Comparison of ENCODE assay signal across 8 cellular contexts in genomic region chr5:96256795-96257470, GRCh38.
DNase-seq lines count a peak whose midpoint lies in the region; ATAC-seq, FAIRE-seq and TF ChIP-seq lines count a peak whose summit lies in the region.

No MANE protein-coding gene starts in this region.

- SMC1A ChIA-PET in GM12878 (lab: Charles Lee; ENCODE audit: uncharacterized antibody, unreplicated experiment): no interaction called here

- H3K9ac ChIP-seq in GM12878 (ENCODE audit: control insufficient read depth, insufficient read depth, low read length) (no peak overlapping the region), smooth muscle cell (ENCODE audit: low read depth) (no peak overlapping the region)

- 20% methylated on average over 5 of the region's 5 CpGs for WGBS in GM12878 (ENCODE audit: insufficient coverage, insufficient replicate concordance, low lambda C conversion rate, missing lambda C conversion rate)
- 34% methylated on average over 5 of the region's 5 CpGs for WGBS in smooth muscle cell (ENCODE audit: low lambda C conversion rate)

- H3K9me3 Mint-ChIP-seq in activated CD8-positive, alpha-beta T cell treated with anti-CD3 and anti-CD28 coated beads for 36 hours: no peaks in the 10 kb centered on the region
- no peaks in the 10 kb centered on the region for H3K9me3 Mint-ChIP-seq in activated CD8-positive, alpha-beta T cell treated with anti-CD3 and anti-CD28 coated beads, Interleukin-2, amount 10 ng/mL, durations not matched to agents 7 days and 5 days (ENCODE audit: insufficient read depth)

- H3F3A ChIP-seq in smooth muscle cell (ENCODE audit: low read depth): peaks cover 12% of the 10 kb centered on the region

- BruUV-seq in GM12878 (replicated peaks; lab: Mats Ljungman, UMichigan): no TSS peak

- TF ChIP-seq CTCF in activated CD8-positive, alpha-beta T cell treated with anti-CD3 and anti-CD28 coated beads for 36 hours (IDR thresholded peaks at IDR 0.05): no peak
- TF ChIP-seq CTCF in GM12878 (IDR thresholded peaks at IDR 0.05 in 2 of 3, conservative IDR thresholded peaks at IDR 0.05 in 1 of 3; ENCODE audit: control insufficient read depth in 2 of 3, extremely low read depth in 1 of 3, insufficient read depth in 1 of 3, low read depth in 3 of 3, low read length in 3 of 3) (peak in 2 of 3 experiments; percentile 22 to 29; a peak in 3 of 6 replicates), smooth muscle cell (IDR thresholded peaks at IDR 0.05; ENCODE audit: borderline replicate concordance, insufficient read depth, poor library complexity, severe bottlenecking) (no peak)

- CTCF ChIA-PET in activated CD8-positive, alpha-beta T cell treated with anti-CD3 and anti-CD28 coated beads for 36 hours (lab: Charles Lee): no interaction called here
- CTCF ChIA-PET in activated CD8-positive, alpha-beta T cell treated with anti-CD3 and anti-CD28 coated beads, Interleukin-2, amount 10 ng/mL, durations not matched to agents 7 days and 5 days (lab: Charles Lee): no interaction called here
- CTCF ChIA-PET in GM12878 (lab: Yijun Ruan, JAX): no interaction called here

- H3K27me3 ChIP-seq in GM12878 (replicated peaks in 1 of 2; ENCODE audit: control insufficient read depth in 2 of 2, insufficient read depth in 2 of 2, low read length in 1 of 2): no peaks in the 10 kb centered on the region
- no peaks in the 10 kb centered on the region for H3K27me3 ChIP-seq in smooth muscle cell (ENCODE audit: low read depth)

- H3K36me3 ChIP-seq in GM12878 (ENCODE audit: control insufficient read depth in 2 of 2, insufficient read depth in 2 of 2, low read length in 1 of 2) (no peaks in the 10 kb centered on the region), smooth muscle cell (ENCODE audit: low read depth) (no peaks in the 10 kb centered on the region)

- no peak overlapping the region for H3K4me3 ChIP-seq in GM12878
- no peak overlapping the region for H3K4me3 ChIP-seq in smooth muscle cell

- no peaks in the 10 kb centered on the region for H3K36me3 Mint-ChIP-seq in activated CD8-positive, alpha-beta T cell treated with anti-CD3 and anti-CD28 coated beads for 36 hours (ENCODE audit: low read depth)
- no peaks in the 10 kb centered on the region for H3K36me3 Mint-ChIP-seq in activated CD8-positive, alpha-beta T cell treated with anti-CD3 and anti-CD28 coated beads, Interleukin-2, amount 10 ng/mL, durations not matched to agents 7 days and 5 days (ENCODE audit: low read depth)

- peak; percentile 7 for DNase-seq in activated CD8-positive, alpha-beta T cell treated with anti-CD3 and anti-CD28 coated beads for 36 hours
- DNase-seq in activated CD8-positive, alpha-beta T cell treated with anti-CD3 and anti-CD28 coated beads, Interleukin-2, amount 10 ng/mL, durations not matched to agents 7 days and 5 days: no peak
- DNase-seq in HS-5 (ENCODE audit: low read depth): peak; percentile 75
- DNase-seq in GM12878 (ENCODE audit: low read depth, low spot score): no peak
- no peak for DNase-seq in smooth muscle cell (lab: John Stamatoyannopoulos, UW; ENCODE audit: unreplicated experiment)
- DNase-seq in SW480 (ENCODE audit: low spot score): no peak
- no peak for DNase-seq in activated gamma-delta T cell treated with Interleukin-2 at 50 U/mL for 16 hours

- POLR2A ChIA-PET in activated CD8-positive, alpha-beta T cell treated with anti-CD3 and anti-CD28 coated beads for 36 hours (lab: Charles Lee): no interaction called here
- POLR2A ChIA-PET in activated CD8-positive, alpha-beta T cell treated with anti-CD3 and anti-CD28 coated beads, Interleukin-2, amount 10 ng/mL, durations not matched to agents 7 days and 5 days (lab: Charles Lee): no interaction called here
- POLR2A ChIA-PET in GM12878 (lab: Charles Lee): no interaction called here

- TF ChIP-seq POLR2A in GM12878 (IDR thresholded peaks at IDR 0.05; ENCODE audit: low read depth, low read length): no peak

- H3K4me1 Mint-ChIP-seq in activated CD8-positive, alpha-beta T cell treated with anti-CD3 and anti-CD28 coated beads for 36 hours (ENCODE audit: low read depth): no peaks in the 10 kb centered on the region
- no peaks in the 10 kb centered on the region for H3K4me1 Mint-ChIP-seq in activated CD8-positive, alpha-beta T cell treated with anti-CD3 and anti-CD28 coated beads, Interleukin-2, amount 10 ng/mL, durations not matched to agents 7 days and 5 days (ENCODE audit: low read depth)

- H3K27ac Mint-ChIP-seq in activated CD8-positive, alpha-beta T cell treated with anti-CD3 and anti-CD28 coated beads for 36 hours: no peak overlapping the region
- no peak overlapping the region for H3K27ac Mint-ChIP-seq in activated CD8-positive, alpha-beta T cell treated with anti-CD3 and anti-CD28 coated beads, Interleukin-2, amount 10 ng/mL, durations not matched to agents 7 days and 5 days

- H3K9me3 ChIP-seq in GM12878 (replicated peaks; ENCODE audit: control insufficient read depth, insufficient read depth, low read length) (no peaks in the 10 kb centered on the region), smooth muscle cell (replicated peaks; ENCODE audit: low read depth) (no peaks in the 10 kb centered on the region)

- H3K4me1 ChIP-seq in GM12878 (ENCODE audit: control insufficient read depth, insufficient read depth, low read length) (no peaks in the 10 kb centered on the region; the same call in none of the 2 replicates), smooth muscle cell (ENCODE audit: low read depth) (peaks cover 7% of the 10 kb centered on the region)

- H3K27me3 Mint-ChIP-seq in activated CD8-positive, alpha-beta T cell treated with anti-CD3 and anti-CD28 coated beads for 36 hours: peaks cover 4% of the 10 kb centered on the region
- H3K27me3 Mint-ChIP-seq in activated CD8-positive, alpha-beta T cell treated with anti-CD3 and anti-CD28 coated beads, Interleukin-2, amount 10 ng/mL, durations not matched to agents 7 days and 5 days (ENCODE audit: low read depth): peaks cover 2% of the 10 kb centered on the region

- in situ Hi-C loops in GM12878 (cut with MboI): no loop called here

- H2AFZ ChIP-seq in GM12878 (ENCODE audit: control insufficient read depth, low read depth, low read length) (no peak overlapping the region; the same call in 1 of the 2 replicates), smooth muscle cell (ENCODE audit: low read depth) (no peak overlapping the region)

- H3K4me3 Mint-ChIP-seq in activated CD8-positive, alpha-beta T cell treated with anti-CD3 and anti-CD28 coated beads for 36 hours: no peak overlapping the region
- no peak overlapping the region for H3K4me3 Mint-ChIP-seq in activated CD8-positive, alpha-beta T cell treated with anti-CD3 and anti-CD28 coated beads, Interleukin-2, amount 10 ng/mL, durations not matched to agents 7 days and 5 days

- H3K79me2 ChIP-seq in GM12878 (ENCODE audit: control insufficient read depth, insufficient read depth, low read length) (no peaks in the 10 kb centered on the region), smooth muscle cell (ENCODE audit: low read depth) (no peaks in the 10 kb centered on the region)

- H3K4me2 ChIP-seq in GM12878 (ENCODE audit: control insufficient read depth, insufficient read depth) (no peak overlapping the region), smooth muscle cell (peak overlapping the region; percentile 22)

- intact Hi-C loops in activated CD8-positive, alpha-beta T cell treated with anti-CD3 and anti-CD28 coated beads for 36 hours (cut with micrococcal nuclease): no loop called here
- intact Hi-C loops in GM12878 (cut with micrococcal nuclease; ENCODE audit: unreplicated experiment): no loop called here

- no peak overlapping the region for H3K27ac ChIP-seq in GM12878 (ENCODE audit: control insufficient read depth, insufficient read depth)
- H3K27ac ChIP-seq in smooth muscle cell (ENCODE audit: low read depth): peak overlapping the region; percentile 66

- no peak for TF ChIP-seq EP300 in GM12878 (IDR thresholded peaks at IDR 0.05; ENCODE audit: borderline replicate concordance in 1 of 2, control insufficient read depth in 1 of 2, low read depth in 2 of 2, low read length in 2 of 2)

- peak; percentile 49 for TF ChIP-seq RAD21 in GM12878 (IDR thresholded peaks at IDR 0.05; ENCODE audit: insufficient read depth, low read depth, low read length)

- no peaks in the 10 kb centered on the region for H4K20me1 ChIP-seq in GM12878 (ENCODE audit: control insufficient read depth, insufficient read depth)
- no peaks in the 10 kb centered on the region for H4K20me1 ChIP-seq in smooth muscle cell (ENCODE audit: low read depth)

- peak; percentile 49 for FAIRE-seq in GM12878 (lab: Jason Lieb, UNC)

- no peak for ATAC-seq in activated CD8-positive, alpha-beta T cell treated with anti-CD3 and anti-CD28 coated beads for 36 hours
- no peak for ATAC-seq in activated CD8-positive, alpha-beta T cell treated with anti-CD3 and anti-CD28 coated beads, Interleukin-2, amount 10 ng/mL, durations not matched to agents 7 days and 5 days
- peak; percentile 82 for ATAC-seq in GM12878
- no peak for ATAC-seq in HG03175 (IDR thresholded peaks at IDR 0.05; ENCODE audit: unreplicated experiment)

- RAD21 ChIA-PET in GM12878 (lab: Charles Lee; ENCODE audit: unreplicated experiment): no interaction called here

TF ChIP-seq in GM12878, 131 proteins besides CTCF, POLR2A, EP300 and RAD21:
- TF ChIP-seq KAT2A (conservative IDR thresholded peaks at IDR 0.05; ENCODE audit: control insufficient read depth, low read depth, low read length): no peak

Comparison
In these comparisons a context has a peak if more than half of its experiments do, and no peak if none do; other contexts are left out.
1. DNase-seq: peak in activated CD8-positive, alpha-beta T cell treated with anti-CD3 and anti-CD28 coated beads for 36 hours (single experiment) and HS-5 (single experiment); none in activated CD8-positive, alpha-beta T cell treated with anti-CD3 and anti-CD28 coated beads, Interleukin-2, amount 10 ng/mL, durations not matched to agents 7 days and 5 days (single experiment), GM12878 (single experiment), smooth muscle cell (single experiment), SW480 (single experiment) and activated gamma-delta T cell treated with Interleukin-2 at 50 U/mL for 16 hours (single experiment).
2. CTCF ChIP-seq: peak in GM12878 (2 of 3); none in activated CD8-positive, alpha-beta T cell treated with anti-CD3 and anti-CD28 coated beads for 36 hours (single experiment) and smooth muscle cell (single experiment).